In genomic region chr12:116015525-116015924, GRCh38 we compare ENCODE assay signal across 8 cellular contexts.
A peak's percentile ranks its signal among the peaks of the same experiment; 100 is the strongest.
DNase-seq lines count a peak whose midpoint lies in the region; ATAC-seq and TF ChIP-seq lines count a peak whose summit lies in the region.

No MANE protein-coding gene starts in this region.

- H3K4me3 ChIP-seq in stomach: no peak overlapping the region

- no peak for TF ChIP-seq EP300 in stomach (IDR thresholded peaks at IDR 0.05)

- intact Hi-C loops in stomach (cut with DNase I; ENCODE audit: low total_unique reads): no loop called here

- H3K4me1 ChIP-seq in stomach: peaks cover 0 to 28% (median 15%) of the 10 kb centered on the region in 4 donors

- H3K9me3 ChIP-seq in stomach: no peaks in the 10 kb centered on the region

- H3K27me3 ChIP-seq in stomach: no peaks in the 10 kb centered on the region

- DNase-seq in NCI-H2171 treated with DMSO at 0.1 percent for 48 hours (lab: John Stamatoyannopoulos, UW): peak; percentile 30
- no peak for DNase-seq in NCI-H2171 (lab: John Stamatoyannopoulos, UW)
- DNase-seq in NCI-H128 (lab: John Stamatoyannopoulos, UW; ENCODE audit: unreplicated experiment): peak; percentile 22
- DNase-seq in amniotic epithelial cell (ENCODE audit: low read depth): peak; percentile 66
- peak; percentile 20 for DNase-seq in iPS-NIHi11 (ENCODE audit: low spot score)
- no peak for DNase-seq in stomach
- DNase-seq in central memory CD4-positive, alpha-beta T cell: no peak

- WGBS in stomach, 5 donors: 24 to 28% (median 27%) methylated on average over 1 of the region's 1 CpG

- peaks cover 7 to 74% (median 68%) of the 10 kb centered on the region in 4 donors for H3K36me3 ChIP-seq in stomach

- H3K27ac ChIP-seq in stomach: no peak overlapping the region

- TF ChIP-seq CTCF in stomach (IDR thresholded peaks at IDR 0.05): peak in 5 of 7 experiments; percentile 11 to 43 (median 33)

- ATAC-seq in GM21825 (IDR thresholded peaks at IDR 0.05; ENCODE audit: unreplicated experiment): no peak

- no peak for TF ChIP-seq POLR2A in stomach (IDR thresholded peaks at IDR 0.05)

Comparison
In these comparisons a context has a peak if more than half of its experiments do, and no peak if none do; other contexts are left out.
1. DNase-seq: peak in NCI-H2171 treated with DMSO at 0.1 percent for 48 hours (single experiment), NCI-H128 (single experiment), amniotic epithelial cell (single experiment) and iPS-NIHi11 (single experiment); none in NCI-H2171 (single experiment), stomach (single experiment) and central memory CD4-positive, alpha-beta T cell (single experiment).